In genomic region chr2:99278793-99279291, GRCh38 we compare ENCODE assay signal across 13 cellular contexts. TPM values are rescaled to one million over a fixed set of nuclear protein-coding genes. Genes with fewer than 3 reads are reported as not detected.
DNase-seq lines count a peak whose midpoint lies in the region; ATAC-seq, FAIRE-seq and TF ChIP-seq lines count a peak whose summit lies in the region.
"Had no signal": no experiment of that assay in that cellular context is flagged by ENCODE, and none has a peak within 500 bp of the region (broad histone marks: within the 10 kb centered on the region; RNA-seq: fewer than 3 reads in every experiment).

No MANE protein-coding gene starts in this region.

- WGBS in HepG2 (ENCODE audit: low lambda C conversion rate) = 0% methylated on average over 2 of the region's 2 CpGs
- WGBS in right lobe of liver (ENCODE audit: insufficient coverage, low coverage, low lambda C conversion rate, missing lambda C conversion rate) = 82% methylated on average over 1 of the region's 2 CpGs
- WGBS in aorta, 2 donors = 82 to 90% methylated on average over 2 of the region's 2 CpGs

- no peaks in the 10 kb centered on the region for H3K36me3 ChIP-seq in HepG2 (replicated peaks in 1 of 2; ENCODE audit: control insufficient read depth in 1 of 2, insufficient read depth in 2 of 2, low read length in 2 of 2)
- H3K36me3 ChIP-seq in right lobe of liver = no peaks in the 10 kb centered on the region
- H3K36me3 ChIP-seq in SJCRH30 = 0 out of 2 replicates have a peak, but pooled peaks cover under 1% of the 10 kb centered on the region
- H3K36me3 ChIP-seq in aorta (ENCODE audit: control insufficient read depth in 1 of 2, insufficient read depth in 2 of 2, low read length in 1 of 2) = no peaks in the 10 kb centered on the region
- H3K36me3 ChIP-seq: esophagus squamous epithelium had no signal

- DNase-seq in HepG2 (ENCODE audit: low spot score) (peak; percentile 99), right lobe of liver (no peak), SJCRH30 (peak; percentile 88 to 94), fibroblast of peridontal ligament (ENCODE audit: extremely low read depth) (peak; percentile 88), aorta (peak in 1 of 2 donors; percentile 47), left lobe of liver (ENCODE audit: low spot score) (no peak), MV-4-11 (lab: John Stamatoyannopoulos, UW) (no peak)
- DNase-seq in activated naive CD4-positive, alpha-beta T cell treated with anti-CD3 and anti-CD28 coated beads, Interleukin-2, amount 50 U/mL, for 16 hours = no peak
- DNase-seq: activated B cell treated with CpG ODN at 0.5 μM for 24 hours; activated naive CD4-positive, alpha-beta T cell treated with Interleukin-2 at 50 U/mL for 16 hours; esophagus squamous epithelium; mesendoderm had no signal

- intact Hi-C loops in HepG2 (cut with micrococcal nuclease; ENCODE audit: unreplicated experiment) (loop anchor here (1.0 to 2.0 kb wide), 2 partner anchors 58 to 98 kb away; partner anchors contain the start of genes EIF5B, MITD1 and MRPL30), right lobe of liver (cut with DNase I) (no loop called here), aorta (cut with DNase I) (no loop called here)

- H3K27ac ChIP-seq in HepG2 (ENCODE audit: extremely low read length, insufficient read depth, low read length) (peak overlapping the region; percentile 64), right lobe of liver (no peak overlapping the region), SJCRH30 (peak overlapping the region; percentile 66), aorta (ENCODE audit: low read depth in 1 of 2, low read length in 2 of 2) (no peak overlapping the region)
- H3K27ac ChIP-seq: esophagus squamous epithelium had no signal

- ATAC-seq in HepG2 = peak; percentile 93
- no peak for ATAC-seq in right lobe of liver
- peak; percentile 59 for ATAC-seq in aorta (ENCODE audit: low FRiP score)
- no peak for ATAC-seq in left lobe of liver
- ATAC-seq: stimulated activated memory B cell treated with anti-CD40 and anti-IgM and Interleukin-4, amounts not matched to agents 10 μg/mL and 1 μg/mL and 100 μg/mL, for 72 hours had no signal

- TF ChIP-seq EP300 in HepG2 (IDR thresholded peaks at IDR 0.05; ENCODE audit: low read depth in 2 of 2, low read length in 2 of 2) = peak in 1 of 2 experiments; percentile 97; a peak in 2 of 4 replicates
- TF ChIP-seq EP300 in HepG2 (CRISPR knock-in tag; IDR thresholded peaks at IDR 0.05; ENCODE audit: borderline replicate concordance) = peak; percentile 98

- no TSS peak for BruUV-seq in HepG2 (replicated peaks; lab: Mats Ljungman, UMichigan)

- H3K9me3 ChIP-seq in HepG2 (ENCODE audit: low read length) = peaks cover 10% of the 10 kb centered on the region
- no peaks in the 10 kb centered on the region for H3K9me3 ChIP-seq in right lobe of liver
- peaks cover 22% of the 10 kb centered on the region for H3K9me3 ChIP-seq in SJCRH30 (replicated peaks)
- no peaks in the 10 kb centered on the region for H3K9me3 ChIP-seq in aorta (ENCODE audit: control insufficient read depth, low read length)
- H3K9me3 ChIP-seq: esophagus squamous epithelium had no signal

- no peaks in the 10 kb centered on the region for H4K20me1 ChIP-seq in HepG2 (ENCODE audit: insufficient read depth, low read length)

- H3K4me2 ChIP-seq in HepG2 (ENCODE audit: low read depth, low read length) = peak overlapping the region; percentile 66

- TF ChIP-seq CTCF in HepG2 (CRISPR knock-in tag; IDR thresholded peaks at IDR 0.05) = no peak
- no peak for TF ChIP-seq CTCF in right lobe of liver (IDR thresholded peaks at IDR 0.05)

- H3K4me3 ChIP-seq in HepG2 (replicated peaks in 1 of 3; ENCODE audit: insufficient read depth in 1 of 3, low read depth in 2 of 3, low read length in 3 of 3) (peak overlapping the region in 2 of 3 experiments; percentile 4 to 49; a peak in 2 of 6 replicates), right lobe of liver (no peak overlapping the region), SJCRH30 (no peak overlapping the region), aorta (ENCODE audit: low read length in 2 of 2) (no peak overlapping the region)

- POLR2A ChIA-PET in HepG2 (lab: Yijun Ruan, JAX) = interaction anchor here (1.1 to 3.4 kb wide), 6 partner anchors 46 to 211 kb away, joined by 3 to 22 read pairs (median 6); partner anchors contain the start of genes C2orf15, EIF5B, LIPT1 and REV1

- no peaks in the 10 kb centered on the region for H3K27me3 ChIP-seq in HepG2 (ENCODE audit: control insufficient read depth in 1 of 2, insufficient read depth in 2 of 2, low read length in 2 of 2)
- H3K27me3 ChIP-seq in right lobe of liver = no peaks in the 10 kb centered on the region
- no peaks in the 10 kb centered on the region for H3K27me3 ChIP-seq in SJCRH30
- H3K27me3 ChIP-seq in aorta (ENCODE audit: control insufficient read depth in 1 of 2, insufficient read depth in 2 of 2, low read length in 1 of 2) = no peaks in the 10 kb centered on the region
- H3K27me3 ChIP-seq: esophagus squamous epithelium had no signal

- CTCF ChIA-PET in HepG2 (lab: Yijun Ruan, JAX; ENCODE audit: low intra/inter-chr PET ratio, low total read pairs) = no interaction called here

- H3K4me1 ChIP-seq in HepG2 (ENCODE audit: insufficient read depth, low read length) (peaks cover 39% of the 10 kb centered on the region), right lobe of liver (no peaks in the 10 kb centered on the region), SJCRH30 (peaks cover 4% of the 10 kb centered on the region), aorta (ENCODE audit: control insufficient read depth in 1 of 2, insufficient read depth in 2 of 2, low read length in 2 of 2) (no peaks in the 10 kb centered on the region)

- FAIRE-seq in HepG2 (lab: Jason Lieb, UNC) = peak; percentile 89

- in situ Hi-C loops in HepG2 (cut with HindIII; ENCODE audit: extremely low pct_ligation_motif_present, low pct_unique_long_range_greater_than_20kb) = no loop called here

- TF ChIP-seq POLR2A in HepG2 (IDR thresholded peaks at IDR 0.05; ENCODE audit: insufficient read depth in 1 of 2, low read depth in 2 of 2, low read length in 2 of 2) = no peak
- TF ChIP-seq POLR2A in right lobe of liver (IDR thresholded peaks at IDR 0.05) = no peak

- no peak overlapping the region for H3K9ac ChIP-seq in HepG2 (ENCODE audit: insufficient read depth, low read depth, low read length)

- no peak overlapping the region for H2AFZ ChIP-seq in HepG2 (ENCODE audit: low read length)

- TF ChIP-seq RAD21 in HepG2 (CRISPR knock-in tag; IDR thresholded peaks at IDR 0.05) = no peak

- H3K79me2 ChIP-seq in HepG2 (ENCODE audit: insufficient read depth, low read length) = no peaks in the 10 kb centered on the region

RNA-seq across cellular contexts. Expression of gene LYG1, which starts 22.2 kb away (rescaled TPM):
- total RNA-seq in HepG2 (2016; rRNA removed; fragmentation: Illumina TruSeq; extraction: Trizol) (0.49 and 1.00 TPM in 2 replicates), right lobe of liver (under 1 TPM in 5 of 6 experiments, not detected in 1; 0.25 to 1.00 (median 0.64) TPM), aorta (1 to 10 TPM; 1.8 to 2.7 TPM), left lobe of liver (0.65 TPM)
- 0.40 and 0.53 TPM in 2 replicates for total RNA-seq in HepG2 (2016; cell fraction: cytosol; rRNA removed; fragmentation: Illumina TruSeq; extraction: Trizol; ENCODE audit: low read depth)
- 0.39 and 1.0 TPM in 2 replicates for total RNA-seq in HepG2 (2016; cell fraction: insoluble cytoplasmic fraction; rRNA removed; fragmentation: Illumina TruSeq; extraction: Trizol)
- 0.31 and 0.68 TPM in 2 replicates for total RNA-seq in HepG2 (2016; cell fraction: membrane; rRNA removed; fragmentation: Illumina TruSeq; extraction: Trizol)
- total RNA-seq in HepG2 (2016; cell fraction: nucleus; rRNA removed; fragmentation: Illumina TruSeq; extraction: Trizol) = 1.8 and 2.8 TPM in 2 replicates
- polyA plus RNA-seq in HepG2 (2011; rRNA removed) (2.9 and 3.4 TPM in 2 replicates), aorta (1 to 10 TPM in 1 of 2 donors, under 1 TPM in 1; 0.88 to 2.6 TPM)
- polyA plus RNA-seq in HepG2 (2011; cell fraction: cytosol; rRNA removed) = 1.0 and 1.1 TPM in 2 replicates
- 12.8 and 15.8 TPM in 2 replicates for polyA plus RNA-seq in HepG2 (2011; cell fraction: nucleus; rRNA removed)
- 1.5 and 3.3 TPM in 2 replicates for polyA plus RNA-seq in HepG2 (2012)
- polyA plus RNA-seq in HepG2 (2016; cell fraction: cytosol; fragmentation: Illumina TruSeq; extraction: Trizol; ENCODE audit: low read depth) = 0.41 and 0.78 TPM in 2 replicates
- 0.44 TPM in 1 of 2 replicates, not detected in the other for polyA plus RNA-seq in HepG2 (2016; cell fraction: insoluble cytoplasmic fraction; fragmentation: Illumina TruSeq; extraction: Trizol; ENCODE audit: low read depth)
- polyA plus RNA-seq in HepG2 (2016; cell fraction: membrane; fragmentation: Illumina TruSeq; extraction: Trizol; ENCODE audit: low read depth) = 0.19 and 0.57 TPM in 2 replicates
- 6.3 and 6.6 TPM in 2 replicates for polyA plus RNA-seq in HepG2 (2016; cell fraction: nucleus; fragmentation: Illumina TruSeq; extraction: Trizol; ENCODE audit: insufficient read depth, low read depth)
- polyA minus RNA-seq in HepG2 (2011; rRNA and poly(A)+ RNA removed; ENCODE audit: low replicate concordance) = 0.51 TPM in 1 of 2 replicates, not detected in the other
- not detected in 2 replicates for polyA minus RNA-seq in HepG2 (2011; cell fraction: cytosol; rRNA and poly(A)+ RNA removed)
- polyA minus RNA-seq in HepG2 (2011; cell fraction: nucleus; rRNA and poly(A)+ RNA removed) = 0.52 and 2.6 TPM in 2 replicates
- total RNA-seq in SJCRH30 (2014; rRNA removed; shearing (Covaris generic)) = 0.61 and 1.3 TPM in 2 replicates

RNA-seq across cellular contexts. Expression of gene LYG2, which starts 23.4 kb away (rescaled TPM):
- total RNA-seq in HepG2 (2016; rRNA removed; fragmentation: Illumina TruSeq; extraction: Trizol) (0.15 TPM in 1 of 2 replicates, not detected in the other), right lobe of liver (not detected), aorta (not detected), left lobe of liver (not detected)
- not detected in 2 replicates for total RNA-seq in HepG2 (2016; cell fraction: cytosol; rRNA removed; fragmentation: Illumina TruSeq; extraction: Trizol; ENCODE audit: low read depth)
- 0.26 TPM in 1 of 2 replicates, not detected in the other for total RNA-seq in HepG2 (2016; cell fraction: insoluble cytoplasmic fraction; rRNA removed; fragmentation: Illumina TruSeq; extraction: Trizol)
- not detected in 2 replicates for total RNA-seq in HepG2 (2016; cell fraction: membrane; rRNA removed; fragmentation: Illumina TruSeq; extraction: Trizol)
- not detected in 2 replicates for total RNA-seq in HepG2 (2016; cell fraction: nucleus; rRNA removed; fragmentation: Illumina TruSeq; extraction: Trizol)
- polyA plus RNA-seq in HepG2 (2011; rRNA removed) (0.18 and 0.42 TPM in 2 replicates), aorta (not detected)
- polyA plus RNA-seq in HepG2 (2011; cell fraction: cytosol; rRNA removed) = 0.13 and 0.21 TPM in 2 replicates
- polyA plus RNA-seq in HepG2 (2011; cell fraction: nucleus; rRNA removed) = 0.74 and 1.5 TPM in 2 replicates
- 0.54 and 0.64 TPM in 2 replicates for polyA plus RNA-seq in HepG2 (2012)
- not detected in 2 replicates for polyA plus RNA-seq in HepG2 (2016; cell fraction: cytosol; fragmentation: Illumina TruSeq; extraction: Trizol; ENCODE audit: low read depth)
- 0.41 TPM in 1 of 2 replicates, not detected in the other for polyA plus RNA-seq in HepG2 (2016; cell fraction: insoluble cytoplasmic fraction; fragmentation: Illumina TruSeq; extraction: Trizol; ENCODE audit: low read depth)
- polyA plus RNA-seq in HepG2 (2016; cell fraction: membrane; fragmentation: Illumina TruSeq; extraction: Trizol; ENCODE audit: low read depth) = not detected in 2 replicates
- polyA plus RNA-seq in HepG2 (2016; cell fraction: nucleus; fragmentation: Illumina TruSeq; extraction: Trizol; ENCODE audit: insufficient read depth, low read depth) = 0.68 TPM in 1 of 2 replicates, not detected in the other
- not detected in 2 replicates for polyA minus RNA-seq in HepG2 (2011; rRNA and poly(A)+ RNA removed; ENCODE audit: low replicate concordance)
- polyA minus RNA-seq in HepG2 (2011; cell fraction: cytosol; rRNA and poly(A)+ RNA removed) = not detected in 2 replicates
- not detected in 2 replicates for polyA minus RNA-seq in HepG2 (2011; cell fraction: nucleus; rRNA and poly(A)+ RNA removed)
- 0.30 and 0.36 TPM in 2 replicates for total RNA-seq in SJCRH30 (2014; rRNA removed; shearing (Covaris generic))
- total RNA-seq: activated B cell treated with CpG ODN at 0.5 μM for 24 hours, esophagus squamous epithelium had no signal

RNA-seq across cellular contexts. Expression of gene TXNDC9, which starts 57.3 kb away (rescaled TPM):
- total RNA-seq in HepG2 (2016; rRNA removed; fragmentation: Illumina TruSeq; extraction: Trizol) (94.6 and 149 TPM in 2 replicates), right lobe of liver (10 to 100 TPM; 10.9 to 33.1 (median 14.1) TPM), aorta (10 to 100 TPM; 26.1 to 29.6 TPM), left lobe of liver (8.2 TPM)
- total RNA-seq in HepG2 (2016; cell fraction: cytosol; rRNA removed; fragmentation: Illumina TruSeq; extraction: Trizol; ENCODE audit: low read depth) = 23.0 and 25.3 TPM in 2 replicates
- total RNA-seq in HepG2 (2016; cell fraction: insoluble cytoplasmic fraction; rRNA removed; fragmentation: Illumina TruSeq; extraction: Trizol) = 84.4 and 162 TPM in 2 replicates
- 30.4 and 30.6 TPM in 2 replicates for total RNA-seq in HepG2 (2016; cell fraction: membrane; rRNA removed; fragmentation: Illumina TruSeq; extraction: Trizol)
- 42.3 and 42.7 TPM in 2 replicates for total RNA-seq in HepG2 (2016; cell fraction: nucleus; rRNA removed; fragmentation: Illumina TruSeq; extraction: Trizol)
- polyA plus RNA-seq in HepG2 (2011; rRNA removed) (25.9 and 35.2 TPM in 2 replicates), aorta (10 to 100 TPM; 24.5 to 43.6 TPM)
- polyA plus RNA-seq in HepG2 (2011; cell fraction: cytosol; rRNA removed) = 16.4 and 18.1 TPM in 2 replicates
- polyA plus RNA-seq in HepG2 (2011; cell fraction: nucleus; rRNA removed) = 14.9 and 16.5 TPM in 2 replicates
- polyA plus RNA-seq in HepG2 (2012) = 33.6 and 35.4 TPM in 2 replicates
- 12.7 and 13.2 TPM in 2 replicates for polyA plus RNA-seq in HepG2 (2016; cell fraction: cytosol; fragmentation: Illumina TruSeq; extraction: Trizol; ENCODE audit: low read depth)
- polyA plus RNA-seq in HepG2 (2016; cell fraction: insoluble cytoplasmic fraction; fragmentation: Illumina TruSeq; extraction: Trizol; ENCODE audit: low read depth) = 128 and 141 TPM in 2 replicates
- 18.2 and 18.4 TPM in 2 replicates for polyA plus RNA-seq in HepG2 (2016; cell fraction: membrane; fragmentation: Illumina TruSeq; extraction: Trizol; ENCODE audit: low read depth)
- polyA plus RNA-seq in HepG2 (2016; cell fraction: nucleus; fragmentation: Illumina TruSeq; extraction: Trizol; ENCODE audit: insufficient read depth, low read depth) = 44.6 and 49.5 TPM in 2 replicates
- polyA minus RNA-seq in HepG2 (2011; rRNA and poly(A)+ RNA removed; ENCODE audit: low replicate concordance) = 13.1 and 19.5 TPM in 2 replicates
- polyA minus RNA-seq in HepG2 (2011; cell fraction: cytosol; rRNA and poly(A)+ RNA removed) = 17.4 and 18.8 TPM in 2 replicates
- 50.1 and 65.8 TPM in 2 replicates for polyA minus RNA-seq in HepG2 (2011; cell fraction: nucleus; rRNA and poly(A)+ RNA removed)
- 49.4 and 52.2 TPM in 2 replicates for total RNA-seq in SJCRH30 (2014; rRNA removed; shearing (Covaris generic))

RNA-seq across cellular contexts. Expression of gene EIF5B, which starts 58.3 kb away (rescaled TPM):
- total RNA-seq in HepG2 (2016; rRNA removed; fragmentation: Illumina TruSeq; extraction: Trizol) (32.1 and 66.4 TPM in 2 replicates), right lobe of liver (10 to 100 TPM; 10.2 to 18.8 (median 17.4) TPM), aorta (10 to 100 TPM; 42.3 to 57.9 TPM), left lobe of liver (12.2 TPM)
- total RNA-seq in HepG2 (2016; cell fraction: cytosol; rRNA removed; fragmentation: Illumina TruSeq; extraction: Trizol; ENCODE audit: low read depth) = 6.2 and 6.7 TPM in 2 replicates
- 32.8 and 60.2 TPM in 2 replicates for total RNA-seq in HepG2 (2016; cell fraction: insoluble cytoplasmic fraction; rRNA removed; fragmentation: Illumina TruSeq; extraction: Trizol)
- 9.9 and 11.7 TPM in 2 replicates for total RNA-seq in HepG2 (2016; cell fraction: membrane; rRNA removed; fragmentation: Illumina TruSeq; extraction: Trizol)
- total RNA-seq in HepG2 (2016; cell fraction: nucleus; rRNA removed; fragmentation: Illumina TruSeq; extraction: Trizol) = 63.2 and 71.3 TPM in 2 replicates
- polyA plus RNA-seq in HepG2 (2011; rRNA removed) (8.8 and 10.3 TPM in 2 replicates), aorta (10 to 100 TPM; 54.5 to 59.3 TPM)
- 5.0 and 7.6 TPM in 2 replicates for polyA plus RNA-seq in HepG2 (2011; cell fraction: cytosol; rRNA removed)
- 14.0 and 20.9 TPM in 2 replicates for polyA plus RNA-seq in HepG2 (2011; cell fraction: nucleus; rRNA removed)
- polyA plus RNA-seq in HepG2 (2012) = 34.6 and 47.7 TPM in 2 replicates
- polyA plus RNA-seq in HepG2 (2016; cell fraction: cytosol; fragmentation: Illumina TruSeq; extraction: Trizol; ENCODE audit: low read depth) = 2.8 and 3.6 TPM in 2 replicates
- 175 TPM in 2 replicates for polyA plus RNA-seq in HepG2 (2016; cell fraction: insoluble cytoplasmic fraction; fragmentation: Illumina TruSeq; extraction: Trizol; ENCODE audit: low read depth)
- 6.0 and 8.8 TPM in 2 replicates for polyA plus RNA-seq in HepG2 (2016; cell fraction: membrane; fragmentation: Illumina TruSeq; extraction: Trizol; ENCODE audit: low read depth)
- 89.4 and 99.8 TPM in 2 replicates for polyA plus RNA-seq in HepG2 (2016; cell fraction: nucleus; fragmentation: Illumina TruSeq; extraction: Trizol; ENCODE audit: insufficient read depth, low read depth)
- polyA minus RNA-seq in HepG2 (2011; rRNA and poly(A)+ RNA removed; ENCODE audit: low replicate concordance) = 32.5 and 38.3 TPM in 2 replicates
- 10.5 and 11.6 TPM in 2 replicates for polyA minus RNA-seq in HepG2 (2011; cell fraction: cytosol; rRNA and poly(A)+ RNA removed)
- 79.6 and 91.4 TPM in 2 replicates for polyA minus RNA-seq in HepG2 (2011; cell fraction: nucleus; rRNA and poly(A)+ RNA removed)
- total RNA-seq in SJCRH30 (2014; rRNA removed; shearing (Covaris generic)) = 37.2 and 46.6 TPM in 2 replicates

Comparison
In these comparisons a context has a peak if more than half of its experiments do, and no peak if none do; other contexts are left out.
1. ATAC-seq: peak in HepG2 (single experiment) and aorta (single experiment); none in right lobe of liver (0 of 4) and left lobe of liver (single experiment).
2. DNase-seq: peak in HepG2 (single experiment), SJCRH30 (2 of 2) and fibroblast of peridontal ligament (single experiment); none in right lobe of liver (0 of 3), activated naive CD4-positive, alpha-beta T cell treated with anti-CD3 and anti-CD28 coated beads, Interleukin-2, amount 50 U/mL, for 16 hours (single experiment), left lobe of liver (single experiment) and MV-4-11 (single experiment).
3. H3K27ac ChIP-seq: peak in HepG2 (single experiment) and SJCRH30 (single experiment); none in right lobe of liver (0 of 3) and aorta (0 of 2).
4. H3K4me3 ChIP-seq: peak in HepG2 (2 of 3); none in right lobe of liver (0 of 3), SJCRH30 (single experiment) and aorta (0 of 2).